1 cellular context compared by ENCODE assay signal in the genomic region with DNA sequence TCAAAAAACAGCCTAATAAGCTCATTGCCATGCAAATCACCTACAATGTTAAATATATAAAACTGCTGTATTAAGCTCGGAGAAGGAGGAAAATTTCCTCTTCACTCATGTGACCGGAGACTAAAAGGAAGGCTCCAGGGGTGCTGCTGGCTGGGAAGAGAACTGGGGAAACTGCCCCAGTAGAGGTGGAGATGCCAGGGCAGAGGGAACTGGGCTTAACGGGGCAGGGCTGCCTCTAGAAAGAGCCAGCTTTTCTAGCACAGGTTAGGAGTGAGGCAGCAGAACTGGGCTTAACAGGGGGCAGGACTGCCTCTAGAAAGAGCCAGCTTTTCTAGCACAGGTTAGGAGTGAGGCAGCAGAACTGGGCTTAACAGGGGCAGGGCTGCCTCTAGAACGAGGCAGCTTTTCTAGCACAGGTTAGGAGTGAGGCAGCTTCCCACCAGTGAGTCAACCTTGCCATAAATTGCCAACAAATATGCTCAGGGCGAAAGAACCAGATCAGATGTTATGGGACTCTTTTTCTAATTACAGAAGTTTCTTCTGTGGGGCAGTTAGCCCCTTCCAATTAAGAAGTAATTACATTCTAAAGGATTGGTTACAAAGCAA.
TF ChIP-seq lines count a peak whose summit lies in the region.

No MANE protein-coding gene starts in this region.

TF ChIP-seq in HCT116, 20 proteins besides CTCF, POLR2A, EP300 and RAD21:
- TF ChIP-seq, protein P1, sequence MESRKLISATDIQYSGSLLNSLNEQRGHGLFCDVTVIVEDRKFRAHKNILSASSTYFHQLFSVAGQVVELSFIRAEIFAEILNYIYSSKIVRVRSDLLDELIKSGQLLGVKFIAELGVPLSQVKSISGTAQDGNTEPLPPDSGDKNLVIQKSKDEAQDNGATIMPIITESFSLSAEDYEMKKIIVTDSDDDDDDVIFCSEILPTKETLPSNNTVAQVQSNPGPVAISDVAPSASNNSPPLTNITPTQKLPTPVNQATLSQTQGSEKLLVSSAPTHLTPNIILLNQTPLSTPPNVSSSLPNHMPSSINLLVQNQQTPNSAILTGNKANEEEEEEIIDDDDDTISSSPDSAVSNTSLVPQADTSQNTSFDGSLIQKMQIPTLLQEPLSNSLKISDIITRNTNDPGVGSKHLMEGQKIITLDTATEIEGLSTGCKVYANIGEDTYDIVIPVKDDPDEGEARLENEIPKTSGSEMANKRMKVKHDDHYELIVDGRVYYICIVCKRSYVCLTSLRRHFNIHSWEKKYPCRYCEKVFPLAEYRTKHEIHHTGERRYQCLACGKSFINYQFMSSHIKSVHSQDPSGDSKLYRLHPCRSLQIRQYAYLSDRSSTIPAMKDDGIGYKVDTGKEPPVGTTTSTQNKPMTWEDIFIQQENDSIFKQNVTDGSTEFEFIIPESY (IDR thresholded peaks at IDR 0.05; ENCODE audit: extremely low read depth, insufficient replicate concordance, low read length), result no peak
- TF ChIP-seq CBX3 (IDR thresholded peaks at IDR 0.05; ENCODE audit: low read depth) (no peak), EZH2 (IDR thresholded peaks at IDR 0.05) (no peak), POLR2AphosphoS5 (IDR thresholded peaks at IDR 0.05; ENCODE audit: low read depth, low read length) (no peak), YY1 (IDR thresholded peaks at IDR 0.05; ENCODE audit: extremely low read depth, insufficient replicate concordance, low read depth, low read length) (no peak), CEBPB (IDR thresholded peaks at IDR 0.05; ENCODE audit: low read depth) (no peak), TCF7L2 (IDR thresholded peaks at IDR 0.05; ENCODE audit: borderline replicate concordance, extremely low read depth, insufficient read depth, insufficient read length) (no peak), FOSL1 (IDR thresholded peaks at IDR 0.05; ENCODE audit: low read depth) (no peak), SIN3A (IDR thresholded peaks at IDR 0.05; ENCODE audit: low read depth) (no peak)
- TF ChIP-seq, protein P2, sequence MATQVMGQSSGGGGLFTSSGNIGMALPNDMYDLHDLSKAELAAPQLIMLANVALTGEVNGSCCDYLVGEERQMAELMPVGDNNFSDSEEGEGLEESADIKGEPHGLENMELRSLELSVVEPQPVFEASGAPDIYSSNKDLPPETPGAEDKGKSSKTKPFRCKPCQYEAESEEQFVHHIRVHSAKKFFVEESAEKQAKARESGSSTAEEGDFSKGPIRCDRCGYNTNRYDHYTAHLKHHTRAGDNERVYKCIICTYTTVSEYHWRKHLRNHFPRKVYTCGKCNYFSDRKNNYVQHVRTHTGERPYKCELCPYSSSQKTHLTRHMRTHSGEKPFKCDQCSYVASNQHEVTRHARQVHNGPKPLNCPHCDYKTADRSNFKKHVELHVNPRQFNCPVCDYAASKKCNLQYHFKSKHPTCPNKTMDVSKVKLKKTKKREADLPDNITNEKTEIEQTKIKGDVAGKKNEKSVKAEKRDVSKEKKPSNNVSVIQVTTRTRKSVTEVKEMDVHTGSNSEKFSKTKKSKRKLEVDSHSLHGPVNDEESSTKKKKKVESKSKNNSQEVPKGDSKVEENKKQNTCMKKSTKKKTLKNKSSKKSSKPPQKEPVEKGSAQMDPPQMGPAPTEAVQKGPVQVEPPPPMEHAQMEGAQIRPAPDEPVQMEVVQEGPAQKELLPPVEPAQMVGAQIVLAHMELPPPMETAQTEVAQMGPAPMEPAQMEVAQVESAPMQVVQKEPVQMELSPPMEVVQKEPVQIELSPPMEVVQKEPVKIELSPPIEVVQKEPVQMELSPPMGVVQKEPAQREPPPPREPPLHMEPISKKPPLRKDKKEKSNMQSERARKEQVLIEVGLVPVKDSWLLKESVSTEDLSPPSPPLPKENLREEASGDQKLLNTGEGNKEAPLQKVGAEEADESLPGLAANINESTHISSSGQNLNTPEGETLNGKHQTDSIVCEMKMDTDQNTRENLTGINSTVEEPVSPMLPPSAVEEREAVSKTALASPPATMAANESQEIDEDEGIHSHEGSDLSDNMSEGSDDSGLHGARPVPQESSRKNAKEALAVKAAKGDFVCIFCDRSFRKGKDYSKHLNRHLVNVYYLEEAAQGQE (IDR thresholded peaks at IDR 0.05; ENCODE audit: low read depth), result no peak
